In the genomic region with DNA sequence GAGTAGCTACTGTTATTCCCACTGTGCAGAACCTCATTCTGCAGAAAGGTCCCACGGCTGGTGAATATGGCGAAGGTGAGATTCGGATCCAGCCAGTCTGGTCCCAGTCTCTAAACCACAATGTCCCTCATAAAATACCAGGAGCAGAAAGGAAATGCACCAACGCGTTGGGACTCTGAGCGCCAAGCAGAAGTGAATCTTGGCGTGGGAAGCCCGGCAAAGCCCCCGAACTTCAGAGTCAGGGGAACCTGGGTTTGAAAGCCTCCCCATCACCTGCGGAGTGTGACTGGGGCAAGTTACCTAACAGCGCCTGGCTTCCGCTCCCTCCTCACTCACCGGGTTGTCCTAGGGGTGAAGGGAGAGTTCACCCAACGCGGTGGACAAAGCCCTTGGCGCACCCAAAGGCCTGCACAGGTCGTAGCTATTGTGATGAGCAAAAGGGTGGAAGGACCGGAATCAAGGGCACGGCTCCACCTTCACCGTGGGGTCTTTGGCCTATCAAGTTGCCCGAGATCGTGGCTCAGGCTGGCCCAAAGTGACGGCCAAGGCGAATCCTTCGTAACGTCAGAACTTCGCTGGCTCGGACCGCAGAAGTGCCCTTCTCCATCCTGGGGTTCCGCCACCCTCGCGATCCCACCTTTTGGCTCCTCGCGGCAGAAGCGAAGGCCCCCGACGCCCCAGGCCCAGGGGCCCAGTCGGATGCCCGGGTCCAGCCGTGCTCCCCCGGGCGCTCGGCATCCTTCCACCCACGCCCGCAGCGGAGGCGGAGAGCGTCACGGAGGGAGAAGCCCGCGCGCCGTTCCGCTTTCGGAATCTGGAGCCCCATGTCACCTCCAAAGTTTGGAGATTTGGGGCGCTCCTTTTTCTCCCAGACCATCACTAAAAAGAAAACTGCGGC, we compare ENCODE assay signal across 8 cellular contexts. TPM values are rescaled to one million over a fixed set of nuclear protein-coding genes. Genes with fewer than 3 reads are reported as not detected.
DNase-seq lines count a peak whose midpoint lies in the region; ATAC-seq and TF ChIP-seq lines count a peak whose summit lies in the region.

No MANE protein-coding gene starts in this region.

- no peak overlapping the region for H2AFZ ChIP-seq in fibroblast of lung (ENCODE audit: low read length)
- H2AFZ ChIP-seq in trophoblast cell (ENCODE audit: insufficient read depth, low read length, poor library complexity) = no peak overlapping the region

- H3K79me2 ChIP-seq in fibroblast of lung (ENCODE audit: control insufficient read depth, insufficient read depth, low read length) (peaks cover 42% of the 10 kb centered on the region), trophoblast cell (ENCODE audit: control insufficient read depth, insufficient read depth, low read length, poor library complexity) (no peaks in the 10 kb centered on the region)

- no peak overlapping the region for H4K8ac ChIP-seq in trophoblast cell (ENCODE audit: low read depth, low read length)

- no peak overlapping the region for H2AK5ac ChIP-seq in trophoblast cell (ENCODE audit: low read length)

- H4K91ac ChIP-seq in trophoblast cell (ENCODE audit: low read depth, low read length) = no peak overlapping the region

- H3K14ac ChIP-seq in trophoblast cell (ENCODE audit: low read length) = no peak overlapping the region

- H3K27ac ChIP-seq in fibroblast of lung (ENCODE audit: insufficient read depth, low read length) (peak overlapping the region; percentile 1), trophoblast cell (ENCODE audit: low read depth, low read length) (no peak overlapping the region), aorta (ENCODE audit: low read depth in 1 of 2, low read length in 2 of 2) (no peak overlapping the region)

- H3K79me1 ChIP-seq in trophoblast cell (ENCODE audit: low read length) = no peaks in the 10 kb centered on the region

- peak overlapping the region; percentile 95 for H3K4me2 ChIP-seq in fibroblast of lung (ENCODE audit: extremely low read depth, insufficient read depth, low read length)
- peak overlapping the region; percentile 84 for H3K4me2 ChIP-seq in trophoblast cell (ENCODE audit: low read length)

- H2BK12ac ChIP-seq in trophoblast cell (ENCODE audit: low read length) = no peak overlapping the region

- DNase-seq in EL = peak; percentile 39
- DNase-seq in activated CD8-positive, alpha-beta memory T cell treated with anti-CD3 and anti-CD28 coated beads for 4 hours (ENCODE audit: low read depth in 2 of 2) = peak; percentile 56 to 60
- DNase-seq in fibroblast of lung (ENCODE audit: low read depth in 2 of 2) = peak in 1 of 2 donors; percentile 19
- DNase-seq in trophoblast cell = peak; percentile 5 to 39
- DNase-seq in aorta = peak; percentile 64 to 88
- no peak for DNase-seq in dedifferentiated amniotic fluid mesenchymal stem cell (ENCODE audit: extremely low spot score)
- no peak for DNase-seq in OCI-M2 (lab: John Stamatoyannopoulos, UW; ENCODE audit: unreplicated experiment)

- ATAC-seq in HG03280 (IDR thresholded peaks at IDR 0.05; ENCODE audit: unreplicated experiment) (peak; percentile 10), aorta (ENCODE audit: low FRiP score) (no peak)

- peak overlapping the region; percentile 65 for H3K9ac ChIP-seq in fibroblast of lung (ENCODE audit: insufficient read depth, low read length)
- H3K9ac ChIP-seq in trophoblast cell (ENCODE audit: low read length) = no peak overlapping the region

- no peak overlapping the region for H3K18ac ChIP-seq in trophoblast cell (ENCODE audit: low read length)

- H2BK5ac ChIP-seq in trophoblast cell (ENCODE audit: low read depth, low read length, poor library complexity) = no peak overlapping the region

- no CpG with 5 or more reads among the region's 57 CpGs for WGBS in trophoblast cell (ENCODE audit: extremely low coverage, insufficient coverage, insufficient read length)
- WGBS in aorta, 2 donors = 25 to 28% methylated on average over 56 to 57 of the region's 57 CpGs

- no peak overlapping the region for H4K12ac ChIP-seq in trophoblast cell (ENCODE audit: low read depth, low read length)

- H3K4ac ChIP-seq in trophoblast cell (ENCODE audit: low read depth, low read length) = no peak overlapping the region

- H3K4me1 ChIP-seq in fibroblast of lung (ENCODE audit: control insufficient read depth, extremely low read depth, insufficient read depth, low read length) (peaks cover 11% of the 10 kb centered on the region), trophoblast cell (ENCODE audit: control insufficient read depth in 1 of 2, insufficient read depth in 2 of 2, low read length in 2 of 2) (peaks cover 3 to 9% of the 10 kb centered on the region in 2 experiments), aorta (ENCODE audit: control insufficient read depth in 1 of 2, insufficient read depth in 2 of 2, low read length in 2 of 2) (peaks cover 0 to 3% of the 10 kb centered on the region in 2 donors)

- H2BK120ac ChIP-seq in trophoblast cell (ENCODE audit: insufficient read depth, low read length, poor library complexity) = no peak overlapping the region

- no peak overlapping the region for H3K23ac ChIP-seq in trophoblast cell (ENCODE audit: low read length)

- peak overlapping the region; percentile 60 to 87 (median 64) for H3K4me3 ChIP-seq in fibroblast of lung (replicated peaks in 1 of 4; ENCODE audit: control extremely low read depth in 1 of 4, insufficient read depth in 1 of 4, low read depth in 3 of 4, low read length in 4 of 4)
- H3K4me3 ChIP-seq in trophoblast cell (ENCODE audit: low read depth, low read length) = peak overlapping the region; percentile 71
- peak overlapping the region; percentile 64 to 79 for H3K4me3 ChIP-seq in aorta (ENCODE audit: low read length in 2 of 2)

- intact Hi-C loops in aorta (cut with DNase I) = loop anchor here in 1 of 2 donors (5.0 kb wide), 1 partner anchor 344 kb away; no protein-coding TSS in a partner anchor

- no peaks in the 10 kb centered on the region for H3K9me3 ChIP-seq in fibroblast of lung (ENCODE audit: control insufficient read depth, insufficient read depth, low read depth, low read length)
- no peaks in the 10 kb centered on the region for H3K9me3 ChIP-seq in trophoblast cell (ENCODE audit: insufficient read depth, low read depth, low read length)
- H3K9me3 ChIP-seq in aorta (ENCODE audit: control insufficient read depth, low read length) = no peaks in the 10 kb centered on the region

- H4K20me1 ChIP-seq in fibroblast of lung (ENCODE audit: control insufficient read depth, extremely low read depth, insufficient read depth, low read length) = no peaks in the 10 kb centered on the region

- no peaks in the 10 kb centered on the region for H3K36me3 ChIP-seq in fibroblast of lung (ENCODE audit: control insufficient read depth, insufficient read depth, low read length)
- H3K36me3 ChIP-seq in trophoblast cell (ENCODE audit: control insufficient read depth in 1 of 2, insufficient read depth in 2 of 2, low read length in 2 of 2) = no peaks in the 10 kb centered on the region
- no peaks in the 10 kb centered on the region for H3K36me3 ChIP-seq in aorta (ENCODE audit: control insufficient read depth in 1 of 2, insufficient read depth in 2 of 2, low read length in 1 of 2)

- no peak for TF ChIP-seq CTCF in fibroblast of lung (conservative IDR thresholded peaks at IDR 0.05 in 1 of 2, IDR thresholded peaks at IDR 0.05 in 1 of 2; ENCODE audit: low read depth in 1 of 2, low read length in 2 of 2)

- no peaks in the 10 kb centered on the region for H3K27me3 ChIP-seq in fibroblast of lung (ENCODE audit: control insufficient read depth, insufficient read depth, low read length)
- peaks cover 31% of the 10 kb centered on the region for H3K27me3 ChIP-seq in trophoblast cell (ENCODE audit: insufficient read depth, low read length)
- no peaks in the 10 kb centered on the region for H3K27me3 ChIP-seq in aorta (ENCODE audit: control insufficient read depth in 1 of 2, insufficient read depth in 2 of 2, low read length in 1 of 2)

RNA-seq across cellular contexts. Expression of a gene that starts 0.8 kb away (rescaled TPM):
- total RNA-seq in fibroblast of lung (50.9 and 67.8 TPM in 2 replicates), aorta (10 to 100 TPM; 14.4 to 28.9 TPM)
- polyA plus RNA-seq in fibroblast of lung (89.4 and 103 TPM in 2 replicates), aorta (10 to 100 TPM; 50.0 to 76.1 TPM)
- polyA plus RNA-seq in fibroblast of lung (2012) = 88.1 and 111 TPM in 2 replicates
- polyA minus RNA-seq in fibroblast of lung (ENCODE audit: low replicate concordance) = 0.59 and 3.7 TPM in 2 replicates
- polyA plus RNA-seq in trophoblast cell (2013) = 10.5 and 10.7 TPM in 2 replicates

RNA-seq across cellular contexts. Expression of a gene that starts 55.1 kb away (rescaled TPM):
- total RNA-seq in fibroblast of lung (27.5 and 38.5 TPM in 2 replicates), aorta (100 to 1,000 TPM in 1 of 2 donors, 10 to 100 TPM in 1; 91.4 to 123 TPM)
- polyA plus RNA-seq in fibroblast of lung (102 and 116 TPM in 2 replicates), aorta (10 to 100 TPM; 29.2 to 74.6 TPM)
- polyA plus RNA-seq in fibroblast of lung (2012) = 75.9 and 77.0 TPM in 2 replicates
- polyA minus RNA-seq in fibroblast of lung (ENCODE audit: low replicate concordance) = 26.9 and 28.9 TPM in 2 replicates
- polyA plus RNA-seq in trophoblast cell (2013) = 124 and 125 TPM in 2 replicates

Comparison
In these comparisons a context has a peak if more than half of its experiments do, and no peak if none do; other contexts are left out.
1. DNase-seq: peak in EL (single experiment), activated CD8-positive, alpha-beta memory T cell treated with anti-CD3 and anti-CD28 coated beads for 4 hours (2 of 2), trophoblast cell (2 of 2) and aorta (2 of 2); none in dedifferentiated amniotic fluid mesenchymal stem cell (single experiment) and OCI-M2 (single experiment).
2. Peak in every context shown above with its lines, with median percentiles within 50 percentile points of each other: H3K4me3 ChIP-seq.